ENCODE assay signal across 8 cellular contexts in genomic region chr10:79241990-79242619, GRCh38.
DNase-seq lines count a peak whose midpoint lies in the region; ATAC-seq, FAIRE-seq and TF ChIP-seq lines count a peak whose summit lies in the region.

No MANE protein-coding gene starts in this region.

- TF ChIP-seq CTCF in breast epithelium (IDR thresholded peaks at IDR 0.05), result no peak
- no peak for TF ChIP-seq CTCF in kidney (IDR thresholded peaks at IDR 0.05; ENCODE audit: borderline replicate concordance, extremely low read depth, insufficient read depth)

- TF ChIP-seq POLR2A in GM15510 (IDR thresholded peaks at IDR 0.05; ENCODE audit: borderline replicate concordance, extremely low read depth, insufficient read length) (peak; percentile 61), breast epithelium (IDR thresholded peaks at IDR 0.05) (no peak)

- H3K9me3 ChIP-seq in breast epithelium (no peaks in the 10 kb centered on the region), kidney (ENCODE audit: control insufficient read depth in 1 of 2, low read length in 2 of 2) (no peaks in the 10 kb centered on the region)

- peak overlapping the region; percentile 44 to 86 (median 62) for H3K4me3 ChIP-seq in breast epithelium
- peak overlapping the region in 1 of 2 donors; percentile 49 for H3K4me3 ChIP-seq in kidney (ENCODE audit: low read length in 2 of 2)

- peak overlapping the region in 1 of 2 donors; percentile 16 for H3K9ac ChIP-seq in kidney (ENCODE audit: low read length in 2 of 2)

- H3K4me1 ChIP-seq in breast epithelium, result peaks cover 38 to 47% of the 10 kb centered on the region in 2 donors
- H3K4me1 ChIP-seq in kidney (ENCODE audit: control insufficient read depth in 1 of 2, insufficient read depth in 1 of 2, low read depth in 1 of 2, low read length in 2 of 2), result peaks cover 23 to 64% of the 10 kb centered on the region in 2 donors

- peak; percentile 33 for ATAC-seq in HG02885 (IDR thresholded peaks at IDR 0.05; ENCODE audit: poor library complexity, unreplicated experiment)
- ATAC-seq in GM19397 (IDR thresholded peaks at IDR 0.05; ENCODE audit: unreplicated experiment), result no peak

- H3K36me3 ChIP-seq in breast epithelium (no peaks in the 10 kb centered on the region), kidney (ENCODE audit: control insufficient read depth in 1 of 2, insufficient read depth in 2 of 2, low read length in 2 of 2) (no peaks in the 10 kb centered on the region)

- H3K27me3 ChIP-seq in breast epithelium, result no peaks in the 10 kb centered on the region

- DNase-seq in SKM-1 (lab: John Stamatoyannopoulos, UW; ENCODE audit: unreplicated experiment) (peak; percentile 74), breast epithelium (ENCODE audit: low spot score in 2 of 2) (peak in 1 of 2 donors; percentile 61), kidney (peak; percentile 90), NCI-H1436 (lab: John Stamatoyannopoulos, UW) (no peak)
- peak; percentile 46 to 81 for DNase-seq in stimulated activated CD4-positive, alpha-beta T cell treated with anti-CD3 and anti-CD28 coated beads, Interleukin-2, amount 100 ng/mL, for 24 hours

- H3K27ac ChIP-seq in breast epithelium, result peak overlapping the region; percentile 58 to 88
- peak overlapping the region; percentile 18 to 52 for H3K27ac ChIP-seq in kidney (ENCODE audit: low read depth in 2 of 2, low read length in 2 of 2)

- intact Hi-C loops in breast epithelium (cut with DNase I; ENCODE audit: low total_unique reads) (no loop called here), kidney (cut with DNase I) (no loop called here)

- no peak for FAIRE-seq in kidney (lab: Jason Lieb, UNC)
